Comparison of ENCODE assay signal across 21 cellular contexts in genomic region chr14:89454971-89455370, GRCh38. TPM values are rescaled to one million over a fixed set of nuclear protein-coding genes. Genes with fewer than 3 reads are reported as not detected.
DNase-seq lines count a peak whose midpoint lies in the region; ATAC-seq, FAIRE-seq and TF ChIP-seq lines count a peak whose summit lies in the region.
"Had no signal": no experiment of that assay in that cellular context is flagged by ENCODE, and none has a peak within 500 bp of the region (broad histone marks: within the 10 kb centered on the region; RNA-seq: fewer than 3 reads in every experiment).

No MANE protein-coding gene starts in this region.

- peaks cover 26% of the 10 kb centered on the region for H3K4me1 ChIP-seq in HUES48 (ENCODE audit: control insufficient read depth, insufficient read depth, low read length)
- H3K4me1 ChIP-seq in astrocyte (ENCODE audit: insufficient read depth, low read length), result no peaks in the 10 kb centered on the region
- peaks cover 13% of the 10 kb centered on the region for H3K4me1 ChIP-seq in mesendoderm (ENCODE audit: control insufficient read depth, low read depth, low read length)
- H3K4me1 ChIP-seq in smooth muscle cell (ENCODE audit: low read depth), result no peaks in the 10 kb centered on the region

- H3K56ac ChIP-seq in mesendoderm (ENCODE audit: low read length), result peak overlapping the region; percentile 28

- 0 out of 2 replicates have a peak, but pooled peaks cover 8% of the 10 kb centered on the region for H3K36me3 ChIP-seq in HUES48 (ENCODE audit: control insufficient read depth, insufficient read depth, low read length)
- H3K36me3 ChIP-seq in astrocyte (ENCODE audit: insufficient read depth, low read length), result no peaks in the 10 kb centered on the region
- no peaks in the 10 kb centered on the region for H3K36me3 ChIP-seq in mesendoderm (ENCODE audit: control insufficient read depth, insufficient read depth, low read length)
- no peaks in the 10 kb centered on the region for H3K36me3 ChIP-seq in smooth muscle cell (ENCODE audit: low read depth)

- H3K23ac ChIP-seq in mesendoderm (ENCODE audit: low read length), result no peak overlapping the region

- no peaks in the 10 kb centered on the region for H3F3A ChIP-seq in smooth muscle cell (ENCODE audit: low read depth)

- no peak for FAIRE-seq in astrocyte (lab: Jason Lieb, UNC)
- FAIRE-seq: G401.6, H54 had no signal

- TF ChIP-seq CTCF in astrocyte (IDR thresholded peaks at IDR 0.05; ENCODE audit: insufficient read depth, low read depth, low read length), result no peak
- TF ChIP-seq CTCF in smooth muscle cell (IDR thresholded peaks at IDR 0.05; ENCODE audit: borderline replicate concordance, insufficient read depth, poor library complexity, severe bottlenecking), result no peak

- no peak overlapping the region for H3K4me3 Mint-ChIP-seq in astrocyte (ENCODE audit: unreplicated experiment)
- H3K4me3 Mint-ChIP-seq: CD14-positive monocyte, HFFc6 had no signal

- no peaks in the 10 kb centered on the region for H3K9me3 Mint-ChIP-seq in astrocyte (ENCODE audit: unreplicated experiment)
- H3K9me3 Mint-ChIP-seq: HFFc6 had no signal

- H2AK5ac ChIP-seq in mesendoderm (ENCODE audit: low read length), result no peak overlapping the region

- no CpG with 5 or more reads among the region's 10 CpGs for WGBS in mesendoderm (ENCODE audit: extremely low coverage, insufficient coverage, low lambda C conversion rate)
- 55% methylated on average over 10 of the region's 10 CpGs for WGBS in smooth muscle cell (ENCODE audit: low lambda C conversion rate)

- H3K9ac ChIP-seq in HUES48 (ENCODE audit: low read depth, low read length) (no peak overlapping the region), astrocyte (ENCODE audit: low read length) (no peak overlapping the region), mesendoderm (ENCODE audit: low read length) (no peak overlapping the region), smooth muscle cell (ENCODE audit: low read depth) (no peak overlapping the region)

- H3K79me2 ChIP-seq in astrocyte (ENCODE audit: insufficient read depth, low read length), result no peaks in the 10 kb centered on the region
- no peaks in the 10 kb centered on the region for H3K79me2 ChIP-seq in mesendoderm (ENCODE audit: control insufficient read depth, insufficient read depth, low read length)
- no peaks in the 10 kb centered on the region for H3K79me2 ChIP-seq in smooth muscle cell (ENCODE audit: low read depth)

- H3K9me3 ChIP-seq in HUES48 (ENCODE audit: control insufficient read depth, insufficient read depth, low read length), result no peaks in the 10 kb centered on the region
- H3K9me3 ChIP-seq in astrocyte (ENCODE audit: insufficient read depth, low read depth, low read length), result no peaks in the 10 kb centered on the region
- no peaks in the 10 kb centered on the region for H3K9me3 ChIP-seq in smooth muscle cell (replicated peaks; ENCODE audit: low read depth)

- H2AFZ ChIP-seq in astrocyte (ENCODE audit: low read depth, low read length) (no peak overlapping the region), smooth muscle cell (ENCODE audit: low read depth) (no peak overlapping the region)

- H3K27ac ChIP-seq in HUES48 (ENCODE audit: low read depth, low read length) (peak overlapping the region; percentile 11), astrocyte (ENCODE audit: low read depth, low read length) (no peak overlapping the region), mesendoderm (ENCODE audit: low read depth, low read length) (no peak overlapping the region), smooth muscle cell (ENCODE audit: low read depth) (no peak overlapping the region)

- no peak overlapping the region for H4K8ac ChIP-seq in mesendoderm (ENCODE audit: low read depth, low read length)

- H4K20me1 ChIP-seq in astrocyte (ENCODE audit: insufficient read depth, low read length) (peaks cover 4% of the 10 kb centered on the region), smooth muscle cell (ENCODE audit: low read depth) (no peaks in the 10 kb centered on the region)

- H2BK15ac ChIP-seq in mesendoderm (replicated peaks; ENCODE audit: low read depth), result no peak overlapping the region

- no peaks in the 10 kb centered on the region for H3K27me3 Mint-ChIP-seq in astrocyte (ENCODE audit: low read depth, unreplicated experiment)

- DNase-seq in astrocyte (ENCODE audit: low read depth) (no peak), mesendoderm (no peak), smooth muscle cell (lab: John Stamatoyannopoulos, UW; ENCODE audit: unreplicated experiment) (no peak), AG08396 (ENCODE audit: low spot score) (no peak), DMS153 (lab: John Stamatoyannopoulos, UW) (no peak)
- DNase-seq: ACHN, DND-41, HFFc6, KG1, NCI-H1417, NCI-H187, NCI-H2107, NCI-H2227 treated with DMSO at 0.1 percent for 48 hours, NCI-H510A treated with DMSO at 0.1 percent for 48 hours, SIG-M5 had no signal

- peaks cover 21% of the 10 kb centered on the region for H3K4me1 Mint-ChIP-seq in astrocyte (ENCODE audit: low read depth, unreplicated experiment)

- no peak overlapping the region for H4K5ac ChIP-seq in mesendoderm (ENCODE audit: low read length)

- H3K27me3 ChIP-seq in HUES48 (ENCODE audit: control insufficient read depth, insufficient read depth, low read length) (no peaks in the 10 kb centered on the region), astrocyte (ENCODE audit: insufficient read depth, low read length) (no peaks in the 10 kb centered on the region), mesendoderm (ENCODE audit: insufficient read depth, low read length, poor library complexity) (no peaks in the 10 kb centered on the region), smooth muscle cell (ENCODE audit: low read depth) (no peaks in the 10 kb centered on the region)

- H2BK5ac ChIP-seq in mesendoderm (ENCODE audit: low read length), result no peak overlapping the region

- H3K4me2 ChIP-seq in astrocyte (ENCODE audit: low read length), result no peak overlapping the region
- H3K4me2 ChIP-seq in mesendoderm (ENCODE audit: low read length), result no peak overlapping the region
- H3K4me2 ChIP-seq in smooth muscle cell, result peak overlapping the region; percentile 61

- no peak for ATAC-seq in HG03442 (IDR thresholded peaks at IDR 0.05; ENCODE audit: unreplicated experiment)
- ATAC-seq: SK-N-SH treated with all-trans-retinoic acid at 6 μM for 48 hours had no signal

- H3K27ac Mint-ChIP-seq in astrocyte (ENCODE audit: unreplicated experiment), result peak overlapping the region; percentile 66
- H3K27ac Mint-ChIP-seq: HFFc6 had no signal

- H3K4ac ChIP-seq in mesendoderm (ENCODE audit: low read depth, low read length), result no peak overlapping the region

- no peak overlapping the region for H2BK120ac ChIP-seq in mesendoderm (ENCODE audit: low read depth, low read length)

- H3K79me1 ChIP-seq in mesendoderm (ENCODE audit: low read length), result no peaks in the 10 kb centered on the region

- peaks cover 11% of the 10 kb centered on the region for H3K36me3 Mint-ChIP-seq in astrocyte (ENCODE audit: low read depth, unreplicated experiment)

- H3K4me3 ChIP-seq in HUES48 (ENCODE audit: low read depth, low read length), result no peak overlapping the region
- H3K4me3 ChIP-seq in astrocyte (ENCODE audit: insufficient read depth, low read depth, low read length), result no peak overlapping the region
- H3K4me3 ChIP-seq in mesendoderm (ENCODE audit: low read length), result no peak overlapping the region
- H3K4me3 ChIP-seq in smooth muscle cell, result no peak overlapping the region

- no peak overlapping the region for H3K18ac ChIP-seq in mesendoderm (ENCODE audit: low read length)

RNA-seq across cellular contexts. Expression of gene FOXN3, which starts 37.9 kb away (rescaled TPM):
- total RNA-seq in astrocyte (105 and 122 TPM in 2 replicates), smooth muscle cell (21.0 and 31.5 TPM in 2 replicates)
- 45.2 TPM for polyA plus RNA-seq in mesendoderm (2013, experiment 1 of 2)
- polyA plus RNA-seq in mesendoderm (2013, experiment 2 of 2), result 47.9 TPM
- 24.5 and 24.7 TPM in 2 replicates for polyA plus RNA-seq in smooth muscle cell
